In the genomic region with DNA sequence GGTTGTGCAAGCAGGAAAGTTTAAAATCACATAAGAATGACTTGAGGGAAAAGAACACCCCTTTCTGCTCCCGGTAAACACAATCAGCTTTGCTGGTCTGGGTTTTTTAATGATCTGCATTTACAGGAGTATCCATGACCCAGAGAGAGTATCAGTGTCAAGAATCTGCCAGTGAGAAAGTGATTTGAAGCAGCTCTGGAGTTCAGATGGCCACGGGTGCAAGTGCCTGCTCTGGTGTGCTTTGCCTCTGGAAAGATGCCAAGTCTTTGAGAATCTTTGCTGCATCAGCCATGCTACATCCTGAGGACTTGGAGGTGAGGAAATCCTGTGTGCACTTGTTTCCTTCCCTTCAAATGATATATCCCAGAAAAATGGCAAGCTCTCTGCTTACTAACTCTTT, we compare ENCODE assay signal across 11 cellular contexts. TPM values are rescaled to one million over a fixed set of nuclear protein-coding genes. Genes with fewer than 3 reads are reported as not detected.
DNase-seq lines count a peak whose midpoint lies in the region; ATAC-seq, FAIRE-seq and TF ChIP-seq lines count a peak whose summit lies in the region.
"Had no signal": no experiment of that assay in that cellular context is flagged by ENCODE, and none has a peak within 500 bp of the region (broad histone marks: within the 10 kb centered on the region; RNA-seq: fewer than 3 reads in every experiment).

No MANE protein-coding gene starts in this region.

- CTCF ChIA-PET in IMR-90 (lab: Yijun Ruan, JAX), result interaction anchor here (0.7 kb wide), 1 partner anchor 1229 kb away, joined by 3 read pairs; no protein-coding TSS in a partner anchor
- CTCF ChIA-PET in activated CD8-positive, alpha-beta T cell treated with anti-CD3 and anti-CD28 coated beads, Interleukin-2, amount 10 ng/mL, durations not matched to agents 7 days and 5 days (lab: Charles Lee), result interaction anchor here (0.9 to 1.9 kb wide), 6 partner anchors 8 to 1040 kb away, joined by 3 to 12 read pairs (median 4); partner anchors contain the start of gene MYSM1

- no peak for TF ChIP-seq CTCF in IMR-90 (conservative IDR thresholded peaks at IDR 0.05; ENCODE audit: low read depth, low read length)

- no peaks in the 10 kb centered on the region for H3K36me3 Mint-ChIP-seq in CD4-positive, CD25-positive, alpha-beta regulatory T cell
- H3K36me3 Mint-ChIP-seq in activated CD8-positive, alpha-beta T cell treated with anti-CD3 and anti-CD28 coated beads, Interleukin-2, amount 10 ng/mL, durations not matched to agents 7 days and 5 days (ENCODE audit: low read depth), result no peaks in the 10 kb centered on the region

- H2AK5ac ChIP-seq in IMR-90 (ENCODE audit: low read depth, low read length), result no peak overlapping the region

- DNase-seq in CD4-positive, CD25-positive, alpha-beta regulatory T cell, result peak in 1 of 3 donors; percentile 21
- DNase-seq in IMR-90, result peak; percentile 22
- no peak for DNase-seq in activated CD8-positive, alpha-beta T cell treated with anti-CD3 and anti-CD28 coated beads, Interleukin-2, amount 10 ng/mL, durations not matched to agents 7 days and 5 days
- DNase-seq in left lobe of liver (ENCODE audit: low spot score), result no peak
- DNase-seq in NOMO-1 treated with DMSO at 0.1 percent for 48 hours (lab: John Stamatoyannopoulos, UW; ENCODE audit: unreplicated experiment), result no peak
- no peak for DNase-seq in frontal cortex (ENCODE audit: low spot score in 2 of 2)
- no peak for DNase-seq in GM12891 (ENCODE audit: insufficient read length, low spot score)
- no peak for DNase-seq in stimulated activated CD4-positive, alpha-beta T cell treated with anti-CD3 and anti-CD28 coated beads, Interleukin-4, amount 100 ng/mL, for 24 hours
- DNase-seq: Calu3, NCI-H2029, SHP77 treated with DMSO at 0.1 percent for 48 hours had no signal

- H3K9me3 ChIP-seq in CD4-positive, CD25-positive, alpha-beta regulatory T cell (ENCODE audit: control insufficient read depth in 2 of 2, low read length in 2 of 2), result no peaks in the 10 kb centered on the region
- H3K9me3 ChIP-seq in IMR-90 (ENCODE audit: control insufficient read depth, insufficient read depth, low read length), result no peaks in the 10 kb centered on the region

- no peak overlapping the region; the same call in 1 of the 2 replicates for H3K4me2 ChIP-seq in IMR-90 (ENCODE audit: low read depth, low read length)

- H3K27ac ChIP-seq in CD4-positive, CD25-positive, alpha-beta regulatory T cell (ENCODE audit: insufficient read depth, low read length, poor library complexity, severe bottlenecking), result peak overlapping the region; percentile 43
- H3K27ac ChIP-seq in IMR-90 (ENCODE audit: insufficient read depth, low read length), result no peak overlapping the region

- BruUV-seq in IMR-90 (replicated peaks; lab: Mats Ljungman, UMichigan), result no TSS peak

- no peak overlapping the region for H2BK20ac ChIP-seq in IMR-90 (ENCODE audit: low read depth, low read length)

- H4K5ac ChIP-seq in IMR-90 (ENCODE audit: low read depth, low read length), result no peak overlapping the region

- H3K4ac ChIP-seq in IMR-90 (ENCODE audit: low read depth, low read length), result no peak overlapping the region

- POLR2A ChIA-PET in IMR-90 (lab: Charles Lee; ENCODE audit: unreplicated experiment), result no interaction called here
- POLR2A ChIA-PET in activated CD8-positive, alpha-beta T cell treated with anti-CD3 and anti-CD28 coated beads, Interleukin-2, amount 10 ng/mL, durations not matched to agents 7 days and 5 days (lab: Charles Lee), result interaction anchor here (0.9 to 2.4 kb wide), 5 partner anchors 8 to 427 kb away, joined by 3 to 19 read pairs (median 4); partner anchors contain the start of gene MYSM1

- no peaks in the 10 kb centered on the region for H3K27me3 ChIP-seq in CD4-positive, CD25-positive, alpha-beta regulatory T cell (ENCODE audit: control insufficient read depth, insufficient read depth, low read length)
- H3K27me3 ChIP-seq in IMR-90 (ENCODE audit: control insufficient read depth, insufficient read depth, low read length), result no peaks in the 10 kb centered on the region

- no peak overlapping the region for H3K23ac ChIP-seq in IMR-90 (ENCODE audit: low read depth, low read length)

- H3K9me3 Mint-ChIP-seq in CD4-positive, CD25-positive, alpha-beta regulatory T cell, result peaks cover 0 to 3% (median 0%) of the 10 kb centered on the region in 7 donors
- H3K9me3 Mint-ChIP-seq in activated CD8-positive, alpha-beta T cell treated with anti-CD3 and anti-CD28 coated beads, Interleukin-2, amount 10 ng/mL, durations not matched to agents 7 days and 5 days (ENCODE audit: insufficient read depth), result peaks cover 8% of the 10 kb centered on the region

- no peaks in the 10 kb centered on the region for H3K36me3 ChIP-seq in CD4-positive, CD25-positive, alpha-beta regulatory T cell (ENCODE audit: control insufficient read depth, insufficient read depth, low read length)
- H3K36me3 ChIP-seq in IMR-90 (ENCODE audit: control insufficient read depth, insufficient read depth, low read length), result no peaks in the 10 kb centered on the region

- no peak overlapping the region for H2BK120ac ChIP-seq in IMR-90 (ENCODE audit: low read depth, low read length)

- H3K56ac ChIP-seq in IMR-90 (ENCODE audit: extremely low read depth, insufficient read depth, low read length), result no peak overlapping the region

- no peak overlapping the region for H3K9ac ChIP-seq in IMR-90 (ENCODE audit: low read depth, low read length)

- in situ Hi-C loops in IMR-90 (cut with MboI; ENCODE audit: low sequenced_read_pairs), result no loop called here

- H3K4me3 Mint-ChIP-seq in CD4-positive, CD25-positive, alpha-beta regulatory T cell, result peak overlapping the region; percentile 14 to 61 (median 39)
- H3K4me3 Mint-ChIP-seq in activated CD8-positive, alpha-beta T cell treated with anti-CD3 and anti-CD28 coated beads, Interleukin-2, amount 10 ng/mL, durations not matched to agents 7 days and 5 days, result peak overlapping the region; percentile 51

- no peak overlapping the region for H4K8ac ChIP-seq in IMR-90 (ENCODE audit: low read depth in 2 of 2, low read length in 2 of 2)

- H2AK9ac ChIP-seq in IMR-90 (replicated peaks; ENCODE audit: low read depth, low read length, poor library complexity), result no peak overlapping the region

- no peaks in the 10 kb centered on the region for H3K79me1 ChIP-seq in IMR-90 (ENCODE audit: low read depth in 1 of 2, low read length in 2 of 2)

- no peak overlapping the region for H4K91ac ChIP-seq in IMR-90 (ENCODE audit: insufficient read depth, low read depth, low read length)

- dilution Hi-C loops in IMR-90 (cut with HindIII; ENCODE audit: low sequenced_read_pairs, unreplicated experiment), result no loop called here

- peak overlapping the region in 2 of 3 donors; percentile 82 to 87 for H3K27ac Mint-ChIP-seq in CD4-positive, CD25-positive, alpha-beta regulatory T cell
- peak overlapping the region; percentile 87 for H3K27ac Mint-ChIP-seq in activated CD8-positive, alpha-beta T cell treated with anti-CD3 and anti-CD28 coated beads, Interleukin-2, amount 10 ng/mL, durations not matched to agents 7 days and 5 days

- no peaks in the 10 kb centered on the region for H4K20me1 ChIP-seq in IMR-90 (ENCODE audit: insufficient read depth, low read length)

- FAIRE-seq in frontal cortex (lab: Jason Lieb, UNC) (no peak), GM12891 (lab: Jason Lieb, UNC) (no peak)

- intact Hi-C loops in IMR-90 (cut with micrococcal nuclease), result no loop called here

- H2BK5ac ChIP-seq in IMR-90 (ENCODE audit: low read depth, low read length, poor library complexity, severe bottlenecking), result no peak overlapping the region

- peaks cover 18% of the 10 kb centered on the region for H3K4me1 ChIP-seq in CD4-positive, CD25-positive, alpha-beta regulatory T cell (ENCODE audit: control insufficient read depth, insufficient read depth, low read length, poor library complexity, severe bottlenecking)
- H3K4me1 ChIP-seq in IMR-90 (ENCODE audit: control insufficient read depth, insufficient read depth, low read length), result peaks cover 11% of the 10 kb centered on the region

- no peaks in the 10 kb centered on the region for H3K27me3 Mint-ChIP-seq in CD4-positive, CD25-positive, alpha-beta regulatory T cell
- H3K27me3 Mint-ChIP-seq in activated CD8-positive, alpha-beta T cell treated with anti-CD3 and anti-CD28 coated beads, Interleukin-2, amount 10 ng/mL, durations not matched to agents 7 days and 5 days (ENCODE audit: low read depth), result peaks cover 3% of the 10 kb centered on the region

- TF ChIP-seq POLR2A in IMR-90 (IDR thresholded peaks at IDR 0.05; ENCODE audit: low read depth, low read length), result no peak
- no peak for TF ChIP-seq POLR2A in GM12891 (IDR thresholded peaks at IDR 0.05; ENCODE audit: low read depth, low read length)

- WGBS in IMR-90 (ENCODE audit: extremely low coverage in 2 of 2, insufficient read length in 1 of 2), 2 experiments, result 44% methylated on average over 2 of the region's 2 CpGs; no CpG with 5 or more reads in 1 of the 2 experiments

- no peak overlapping the region for H2AFZ ChIP-seq in IMR-90 (replicated peaks; ENCODE audit: low read length, poor library complexity)

- H3K18ac ChIP-seq in IMR-90 (ENCODE audit: low read depth, low read length), result no peak overlapping the region

- H3K4me3 ChIP-seq in CD4-positive, CD25-positive, alpha-beta regulatory T cell (ENCODE audit: low read depth, low read length), result peak overlapping the region; percentile 48
- H3K4me3 ChIP-seq in IMR-90 (ENCODE audit: insufficient read depth, low read depth, low read length), result no peak overlapping the region

- TF ChIP-seq RAD21 in IMR-90 (IDR thresholded peaks at IDR 0.05; ENCODE audit: low read length), result no peak

- ATAC-seq in CD4-positive, CD25-positive, alpha-beta regulatory T cell (ENCODE audit: low read depth in 2 of 2), result peak in 1 of 2 donors; percentile 7
- no peak; the same call in 1 of the 2 replicates for ATAC-seq in IMR-90 (ENCODE audit: low read depth)
- peak; percentile 48 for ATAC-seq in activated CD8-positive, alpha-beta T cell treated with anti-CD3 and anti-CD28 coated beads, Interleukin-2, amount 10 ng/mL, durations not matched to agents 7 days and 5 days
- ATAC-seq in left lobe of liver, result peak; percentile 49

- H3K4me1 Mint-ChIP-seq in CD4-positive, CD25-positive, alpha-beta regulatory T cell, result peaks cover 13 to 27% (median 20%) of the 10 kb centered on the region in 4 donors
- peaks cover 37% of the 10 kb centered on the region for H3K4me1 Mint-ChIP-seq in activated CD8-positive, alpha-beta T cell treated with anti-CD3 and anti-CD28 coated beads, Interleukin-2, amount 10 ng/mL, durations not matched to agents 7 days and 5 days (ENCODE audit: low read depth)

- no peak overlapping the region for H3K14ac ChIP-seq in IMR-90 (replicated peaks; ENCODE audit: low read depth, low read length)

- H3K9me1 ChIP-seq in IMR-90 (ENCODE audit: insufficient read depth, low read length), result no peaks in the 10 kb centered on the region

- no peak overlapping the region for H2BK15ac ChIP-seq in IMR-90 (ENCODE audit: low read depth, low read length)

RNA-seq across cellular contexts. Expression of gene MYSM1, which starts 18.6 kb away (rescaled TPM):
- 66.2 TPM for total RNA-seq in CD4-positive, CD25-positive, alpha-beta regulatory T cell
- 10 to 100 TPM in 3 of 4 donors, 1 to 10 TPM in 1; 7.1 to 15.8 (median 10.7) TPM for polyA plus RNA-seq in CD4-positive, CD25-positive, alpha-beta regulatory T cell
- total RNA-seq in IMR-90 (2012; rRNA removed) (9.1 and 17.8 TPM in 2 replicates), left lobe of liver (9.5 TPM), frontal cortex (34.6 TPM)
- polyA plus RNA-seq in IMR-90 (2012; rRNA removed), result 10.7 and 15.7 TPM in 2 replicates
- polyA plus RNA-seq in IMR-90 (2012; cell fraction: cytosol; rRNA removed), result 0.73 and 0.77 TPM in 2 replicates
- 8.4 and 58.0 TPM in 2 replicates for polyA plus RNA-seq in IMR-90 (2012; cell fraction: nucleus; rRNA removed; ENCODE audit: low replicate concordance)
- total RNA-seq in activated CD8-positive, alpha-beta T cell treated with anti-CD3 and anti-CD28 coated beads, Interleukin-2, amount 10 ng/mL, durations not matched to agents 7 days and 5 days, result 10 to 100 TPM; 42.9 to 46.1 TPM
- polyA plus RNA-seq in GM12891 (2012; ENCODE audit: low read depth, missing spikeins), result 11.3 TPM
